In the genomic region with DNA sequence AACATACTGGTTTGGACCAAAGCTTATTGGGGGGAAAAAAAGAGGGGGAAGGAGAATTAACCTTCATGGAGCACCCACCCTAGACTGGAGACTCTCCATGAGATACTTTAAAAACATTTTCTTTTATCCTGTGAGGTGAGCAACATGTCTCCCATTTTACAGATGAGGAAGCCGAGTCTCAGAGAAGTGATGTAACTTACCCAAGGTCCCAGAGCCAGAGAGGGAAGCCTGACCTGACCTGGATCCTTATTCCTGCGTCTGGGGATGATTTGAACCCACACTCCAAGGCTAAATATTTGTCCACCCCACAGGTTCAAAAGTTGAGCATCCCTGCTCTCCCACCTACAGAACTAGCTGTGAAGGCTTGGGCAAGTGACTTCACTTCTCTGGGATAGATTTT, we compare ENCODE assay signal across 19 cellular contexts.
DNase-seq lines count a peak whose midpoint lies in the region; ATAC-seq and TF ChIP-seq lines count a peak whose summit lies in the region.
"Had no signal": no experiment of that assay in that cellular context is flagged by ENCODE, and none has a peak within 500 bp of the region (broad histone marks: within the 10 kb centered on the region; RNA-seq: fewer than 3 reads in every experiment).

No MANE protein-coding gene starts in this region.

- peak overlapping the region in 2 of 3 experiments; percentile 54 to 64 for H3K27ac Mint-ChIP-seq in nephron
- H3K27ac Mint-ChIP-seq: B cell; GM23338; stimulated activated naive B cell treated with anti-CD40 and anti-IgM and Interleukin-4, amounts not matched to agents 10 μg/mL and 1 μg/mL and 100 μg/mL, for 72 hours had no signal

- H3K27ac ChIP-seq in cardiac muscle cell: peak overlapping the region; percentile 24
- peak overlapping the region; percentile 64 for H3K27ac ChIP-seq in colonic mucosa
- peak overlapping the region; percentile 52 for H3K27ac ChIP-seq in upper lobe of right lung
- H3K27ac ChIP-seq: HL-60 had no signal

- H3K9me3 ChIP-seq in cardiac muscle cell (ENCODE audit: low read depth) (no peaks in the 10 kb centered on the region), colonic mucosa (no peaks in the 10 kb centered on the region), upper lobe of right lung (no peaks in the 10 kb centered on the region)
- H3K9me3 ChIP-seq: MG63 had no signal

- H3K27me3 ChIP-seq in cardiac muscle cell: no peaks in the 10 kb centered on the region
- H3K27me3 ChIP-seq in colonic mucosa: no peaks in the 10 kb centered on the region
- H3K27me3 ChIP-seq in upper lobe of right lung: no peaks in the 10 kb centered on the region
- H3K27me3 ChIP-seq: MG63 had no signal

- H3K4me3 Mint-ChIP-seq in nephron: no peak overlapping the region
- H3K4me3 Mint-ChIP-seq: B cell; GM23338; stimulated activated naive B cell treated with anti-CD40 and anti-IgM and Interleukin-4, amounts not matched to agents 10 μg/mL and 1 μg/mL and 100 μg/mL, for 72 hours had no signal

- ATAC-seq in Right ventricle myocardium superior (ENCODE audit: poor library complexity): no peak
- no peak for ATAC-seq in upper lobe of right lung
- ATAC-seq in HG03342 (IDR thresholded peaks at IDR 0.05; ENCODE audit: unreplicated experiment): no peak
- ATAC-seq: GM23338 had no signal

- H3K36me3 ChIP-seq in cardiac muscle cell: no peaks in the 10 kb centered on the region
- H3K36me3 ChIP-seq in colonic mucosa: no peaks in the 10 kb centered on the region
- no peaks in the 10 kb centered on the region for H3K36me3 ChIP-seq in upper lobe of right lung
- H3K36me3 ChIP-seq: MG63 had no signal

- H3K9me3 Mint-ChIP-seq in nephron: no peaks in the 10 kb centered on the region
- H3K9me3 Mint-ChIP-seq: activated CD4-positive, alpha-beta T cell treated with anti-CD3 and anti-CD28 coated beads, Interleukin-2, amount 10 ng/mL, durations not matched to agents 24 days and 14 days; GM23338 had no signal

- peaks cover 18% of the 10 kb centered on the region for H3K4me1 Mint-ChIP-seq in nephron
- H3K4me1 Mint-ChIP-seq: GM23338 had no signal

- H3K9ac ChIP-seq in colonic mucosa (ENCODE audit: low read depth in 2 of 2, low read length in 2 of 2): peak overlapping the region in 1 of 2 donors; percentile 46

- H3K27me3 Mint-ChIP-seq in nephron (ENCODE audit: low read depth): peaks cover 6% of the 10 kb centered on the region
- H3K27me3 Mint-ChIP-seq: B cell had no signal

- intact Hi-C loops in Right ventricle myocardium superior (cut with DNase I): no loop called here
- intact Hi-C loops in colonic mucosa (cut with DNase I): no loop called here
- intact Hi-C loops in upper lobe of right lung (cut with DNase I): no loop called here

- DNase-seq in cardiac muscle cell (ENCODE audit: low read depth in 1 of 2, low spot score in 1 of 2) (no peak), Right ventricle myocardium superior (no peak), colonic mucosa (no peak), upper lobe of right lung (no peak), HK-2 (ENCODE audit: unreplicated experiment) (no peak)
- no peak for DNase-seq in activated T-cell treated with anti-CD3 and anti-CD28 coated beads, Interleukin-2, amount 50 U/mL, for 1 hour
- DNase-seq: activated naive CD4-positive, alpha-beta T cell; activated T-cell treated with anti-CD3 and anti-CD28 coated beads for 4 hours; cerebellar nuclear complex; MG63; NCI-H146; SHP77 treated with DMSO at 0.1 percent for 48 hours had no signal

- H3K4me1 ChIP-seq in cardiac muscle cell (ENCODE audit: low read depth): peaks cover 11% of the 10 kb centered on the region
- peaks cover 10% of the 10 kb centered on the region for H3K4me1 ChIP-seq in colonic mucosa
- peaks cover 12% of the 10 kb centered on the region for H3K4me1 ChIP-seq in upper lobe of right lung

- H3K4me3 ChIP-seq in cardiac muscle cell (no peak overlapping the region), colonic mucosa (no peak overlapping the region), upper lobe of right lung (no peak overlapping the region)
- H3K4me3 ChIP-seq: GM23338, MG63 had no signal

- H3K36me3 Mint-ChIP-seq in nephron (ENCODE audit: low read depth): no peaks in the 10 kb centered on the region
- H3K36me3 Mint-ChIP-seq: stimulated activated naive B cell treated with anti-CD40 and anti-IgM and Interleukin-4, amounts not matched to agents 10 μg/mL and 1 μg/mL and 100 μg/mL, for 72 hours had no signal

- TF ChIP-seq CTCF in cardiac muscle cell (IDR thresholded peaks at IDR 0.05; ENCODE audit: low read depth, low read length) (no peak), colonic mucosa (IDR thresholded peaks at IDR 0.05) (no peak), nephron (IDR thresholded peaks at IDR 0.05; ENCODE audit: unreplicated experiment in 3 of 3) (no peak), upper lobe of right lung (IDR thresholded peaks at IDR 0.05) (no peak)
